In the genomic region with DNA sequence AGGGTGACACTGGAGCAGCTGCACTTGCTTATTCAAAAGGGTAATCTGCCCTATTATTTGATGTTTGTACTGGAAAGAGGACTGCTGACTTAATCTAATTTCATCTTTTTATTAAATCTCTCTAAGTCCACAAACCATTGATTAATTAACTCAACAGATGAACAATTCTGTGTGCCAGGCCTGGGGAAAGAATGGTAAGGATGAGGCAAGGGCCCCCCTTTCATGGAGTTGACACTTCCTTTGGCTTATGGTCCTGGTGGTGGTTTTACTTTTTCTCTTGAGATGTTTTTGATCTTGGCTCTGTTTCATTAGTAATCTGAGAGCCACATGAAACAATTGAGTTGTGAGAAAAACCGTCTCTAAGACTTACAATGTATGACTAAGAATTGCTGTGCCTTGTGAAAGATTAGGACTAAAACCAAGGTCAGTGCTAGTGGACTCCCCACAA, we compare ENCODE assay signal across 14 cellular contexts. TPM values are rescaled to one million over a fixed set of nuclear protein-coding genes. Genes with fewer than 3 reads are reported as not detected.
DNase-seq lines count a peak whose midpoint lies in the region; ATAC-seq, FAIRE-seq and TF ChIP-seq lines count a peak whose summit lies in the region.
"Had no signal": no experiment of that assay in that cellular context is flagged by ENCODE, and none has a peak within 500 bp of the region (broad histone marks: within the 10 kb centered on the region; RNA-seq: fewer than 3 reads in every experiment).

No MANE protein-coding gene starts in this region.

- DNase-seq in BE2C (peak; percentile 35), K562 (ENCODE audit: extremely low read depth in 1 of 4, low spot score in 3 of 4) (no peak), iris pigment epithelial cell (ENCODE audit: low read depth) (peak; percentile 93), HK-2 (ENCODE audit: unreplicated experiment) (no peak), SW480 (ENCODE audit: low spot score) (no peak), MV-4-11 (lab: John Stamatoyannopoulos, UW) (no peak)
- DNase-seq: adrenal gland, DMS53, islet precursor cell, NCI-H1048, ovary, testis had no signal

- no peaks in the 10 kb centered on the region for H3K9me2 ChIP-seq in Loucy (replicated peaks; ENCODE audit: low read depth, low read length)

- no TSS peak for BruUV-seq in K562 (replicated peaks; lab: Mats Ljungman, UMichigan)

- no peak for TF ChIP-seq POLR2A in K562 (conservative IDR thresholded peaks at IDR 0.05)

- 17% methylated on average over 1 of the region's 1 CpG for WGBS in K562 (ENCODE audit: insufficient coverage, low coverage, missing lambda C conversion rate)

- no peaks in the 10 kb centered on the region for H3K36me3 ChIP-seq in BE2C
- no peaks in the 10 kb centered on the region for H3K36me3 ChIP-seq in Loucy (ENCODE audit: insufficient read depth, low read length)
- H3K36me3 ChIP-seq in K562 (ENCODE audit: control insufficient read depth, insufficient read depth, low read length): no peaks in the 10 kb centered on the region
- H3K36me3 ChIP-seq: adrenal gland, ovary had no signal

- peaks cover 28% of the 10 kb centered on the region for H3K4me1 ChIP-seq in BE2C
- H3K4me1 ChIP-seq in Loucy (ENCODE audit: insufficient read depth, low read length, poor library complexity, severe bottlenecking): peaks cover 49% of the 10 kb centered on the region
- H3K4me1 ChIP-seq in K562 (replicated peaks in 1 of 2; ENCODE audit: control insufficient read depth in 2 of 2, insufficient read depth in 2 of 2, low read length in 2 of 2): peaks cover 12 to 44% of the 10 kb centered on the region in 2 experiments; a peak in 4 of 5 replicates
- H3K4me1 ChIP-seq: testis had no signal

- H3K9ac ChIP-seq in Loucy (ENCODE audit: low read depth, low read length, poor library complexity, severe bottlenecking) (peak overlapping the region; percentile 25), K562 (ENCODE audit: insufficient read depth in 1 of 2, low read depth in 2 of 2, low read length in 2 of 2) (no peak overlapping the region)

- H2AFZ ChIP-seq in Loucy (ENCODE audit: low read length) (no peak overlapping the region), K562 (ENCODE audit: low read depth, low read length) (no peak overlapping the region)

- TF ChIP-seq CTCF in BE2C (IDR thresholded peaks at IDR 0.05; ENCODE audit: low read depth, low read length): no peak
- no peak for TF ChIP-seq CTCF in Loucy (conservative IDR thresholded peaks at IDR 0.05; ENCODE audit: low read length)
- no peak for TF ChIP-seq CTCF in K562 (IDR thresholded peaks at IDR 0.05 in 2 of 3, conservative IDR thresholded peaks at IDR 0.05 in 1 of 3; ENCODE audit: insufficient read depth in 2 of 3, low read depth in 1 of 3, low read length in 3 of 3)

- H3K79me2 ChIP-seq in Loucy (ENCODE audit: insufficient read depth, low read length) (peaks cover 90% of the 10 kb centered on the region), K562 (ENCODE audit: control insufficient read depth, insufficient read depth, low read length) (peaks cover 28% of the 10 kb centered on the region; the same call in 2 of the 3 replicates)

- H3K9me1 ChIP-seq in K562 (ENCODE audit: control insufficient read depth, insufficient read depth, low read length): no peaks in the 10 kb centered on the region

- H3K4me2 ChIP-seq in Loucy (ENCODE audit: low read depth, low read length, poor library complexity, severe bottlenecking) (peak overlapping the region; percentile 68), K562 (ENCODE audit: insufficient read depth, low read length) (no peak overlapping the region)

- H3K27me3 ChIP-seq in BE2C: no peaks in the 10 kb centered on the region
- H3K27me3 ChIP-seq in Loucy (ENCODE audit: insufficient read depth, low read length, poor library complexity, severe bottlenecking): no peaks in the 10 kb centered on the region
- no peaks in the 10 kb centered on the region for H3K27me3 ChIP-seq in K562 (ENCODE audit: control insufficient read depth in 2 of 2, insufficient read depth in 2 of 2, low read length in 2 of 2)
- H3K27me3 ChIP-seq: adrenal gland, ovary, testis had no signal

- H3K9me3 ChIP-seq in BE2C (no peaks in the 10 kb centered on the region), Loucy (ENCODE audit: insufficient read depth, low read depth, low read length) (no peaks in the 10 kb centered on the region), K562 (replicated peaks; ENCODE audit: control insufficient read depth, insufficient read depth, low read depth, low read length) (no peaks in the 10 kb centered on the region)
- H3K9me3 ChIP-seq: adrenal gland, ovary, testis had no signal

- TF ChIP-seq RAD21 in K562 (CRISPR knock-in tag; conservative IDR thresholded peaks at IDR 0.05 in 1 of 2, IDR thresholded peaks at IDR 0.05 in 1 of 2): no peak

- no peak for TF ChIP-seq EP300 in K562 (IDR thresholded peaks at IDR 0.05; ENCODE audit: low read length)

- no peaks in the 10 kb centered on the region; the same call in 1 of the 2 replicates for H3F3A ChIP-seq in Loucy (ENCODE audit: low read depth)

- intact Hi-C loops in K562 (cut with micrococcal nuclease): no loop called here

- H4K20me1 ChIP-seq in Loucy (ENCODE audit: insufficient read depth, low read length, poor library complexity, severe bottlenecking) (peaks cover 16% of the 10 kb centered on the region), K562 (replicated peaks; ENCODE audit: control insufficient read depth, insufficient read depth, low read length) (no peaks in the 10 kb centered on the region; the same call in 1 of the 2 replicates)

- no peak for ATAC-seq in K562
- ATAC-seq in HG03457 (IDR thresholded peaks at IDR 0.05; ENCODE audit: unreplicated experiment): no peak

- in situ Hi-C loops in K562 (cut with MboI): no loop called here

- H3K4me3 ChIP-seq in BE2C (ENCODE audit: low read depth, low read length) (no peak overlapping the region), Loucy (ENCODE audit: low read length, poor library complexity, severe bottlenecking) (peak overlapping the region; percentile 43), K562 (no peak overlapping the region)
- H3K4me3 ChIP-seq: adrenal gland, ovary, testis had no signal

- no peak for FAIRE-seq in K562 (lab: Jason Lieb, UNC)

- CTCF ChIA-PET in K562 (lab: Yijun Ruan, JAX; ENCODE audit: low intra/inter-chr PET ratio): no interaction called here

- POLR2A ChIA-PET in K562 (lab: Yijun Ruan, JAX): no interaction called here

- no peak overlapping the region for H3K27ac ChIP-seq in K562 (ENCODE audit: extremely low read depth, low read depth, low read length)
- H3K27ac ChIP-seq: ovary, testis had no signal

TF ChIP-seq in K562, 482 proteins besides CTCF, POLR2A, EP300 and RAD21:
- no peak for TF ChIP-seq RUNX1 (IDR thresholded peaks at IDR 0.05; ENCODE audit: low read depth)
- TF ChIP-seq, protein P1, sequence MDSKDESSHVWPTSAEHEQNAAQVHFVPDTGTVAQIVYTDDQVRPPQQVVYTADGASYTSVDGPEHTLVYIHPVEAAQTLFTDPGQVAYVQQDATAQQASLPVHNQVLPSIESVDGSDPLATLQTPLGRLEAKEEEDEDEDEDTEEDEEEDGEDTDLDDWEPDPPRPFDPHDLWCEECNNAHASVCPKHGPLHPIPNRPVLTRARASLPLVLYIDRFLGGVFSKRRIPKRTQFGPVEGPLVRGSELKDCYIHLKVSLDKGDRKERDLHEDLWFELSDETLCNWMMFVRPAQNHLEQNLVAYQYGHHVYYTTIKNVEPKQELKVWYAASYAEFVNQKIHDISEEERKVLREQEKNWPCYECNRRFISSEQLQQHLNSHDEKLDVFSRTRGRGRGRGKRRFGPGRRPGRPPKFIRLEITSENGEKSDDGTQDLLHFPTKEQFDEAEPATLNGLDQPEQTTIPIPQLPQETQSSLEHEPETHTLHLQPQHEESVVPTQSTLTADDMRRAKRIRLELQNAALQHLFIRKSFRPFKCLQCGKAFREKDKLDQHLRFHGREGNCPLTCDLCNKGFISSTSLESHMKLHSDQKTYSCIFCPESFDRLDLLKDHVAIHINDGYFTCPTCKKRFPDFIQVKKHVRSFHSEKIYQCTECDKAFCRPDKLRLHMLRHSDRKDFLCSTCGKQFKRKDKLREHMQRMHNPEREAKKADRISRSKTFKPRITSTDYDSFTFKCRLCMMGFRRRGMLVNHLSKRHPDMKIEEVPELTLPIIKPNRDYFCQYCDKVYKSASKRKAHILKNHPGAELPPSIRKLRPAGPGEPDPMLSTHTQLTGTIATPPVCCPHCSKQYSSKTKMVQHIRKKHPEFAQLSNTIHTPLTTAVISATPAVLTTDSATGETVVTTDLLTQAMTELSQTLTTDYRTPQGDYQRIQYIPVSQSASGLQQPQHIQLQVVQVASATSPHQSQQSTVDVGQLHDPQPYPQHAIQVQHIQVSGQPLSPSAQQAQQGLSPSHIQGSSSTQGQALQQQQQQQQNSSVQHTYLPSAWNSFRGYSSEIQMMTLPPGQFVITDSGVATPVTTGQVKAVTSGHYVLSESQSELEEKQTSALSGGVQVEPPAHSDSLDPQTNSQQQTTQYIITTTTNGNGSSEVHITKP (IDR thresholded peaks at IDR 0.05; ENCODE audit: partially characterized antibody): peak; percentile 19
- no peak for TF ChIP-seq EWSR1 (IDR thresholded peaks at IDR 0.05; ENCODE audit: borderline replicate concordance, low read depth, partially characterized antibody)
- no peak for TF ChIP-seq MCM5 (IDR thresholded peaks at IDR 0.05; ENCODE audit: low read depth)

RNA-seq across cellular contexts. Expression of gene EVL, which starts 52.7 kb away (rescaled TPM):
- 190 TPM for polyA plus RNA-seq in BE2C (2012; ENCODE audit: insufficient read depth, insufficient read length, low read depth)
- 128 and 200 TPM in 2 replicates for total RNA-seq in K562 (2011; cell fraction: chromatin; rRNA removed; ENCODE audit: low replicate concordance)
- total RNA-seq in K562 (2011; cell fraction: nucleolus; rRNA removed): 79.5 and 87.4 TPM in 2 replicates
- 91.0 and 118 TPM in 2 replicates for total RNA-seq in K562 (2011; cell fraction: nucleoplasm; rRNA removed)
- total RNA-seq in K562 (2014; rRNA removed) (23.9 and 26.3 TPM in 2 replicates), K562 (2014; rRNA removed; fragmentation: Illumina TruSeq; extraction: Trizol) (15.6 and 17.6 TPM in 2 replicates), K562 (2015; rRNA removed; fragmentation: Illumina TruSeq; extraction: Trizol) (18.2 and 18.6 TPM in 2 replicates), K562 (2021) (39.3 and 43.4 TPM in 2 replicates)
- polyA plus RNA-seq in K562 (2011; rRNA removed) (29.4 and 30.4 TPM in 2 replicates), K562 (2014; fragmentation: Illumina TruSeq; extraction: Trizol) (35.0 and 36.1 TPM in 2 replicates), K562 (2014; fragmentation: Nextera tagmentation; extraction: Ambion mirVana) (1 to 10 TPM; 2.9 to 4.0 TPM), K562 (2014; rRNA removed) (28.9 and 30.8 TPM in 2 replicates)
- 24.7 and 27.8 TPM in 2 replicates for polyA plus RNA-seq in K562 (2011; cell fraction: cytosol; rRNA removed)
- polyA plus RNA-seq in K562 (2011; cell fraction: nucleus; rRNA removed): 87.8 and 114 TPM in 2 replicates
- 33.0 and 36.9 TPM in 2 replicates for polyA plus RNA-seq in K562 (2012)
- polyA minus RNA-seq in K562 (2011; rRNA and poly(A)+ RNA removed): 23.0 and 23.4 TPM in 2 replicates
- polyA minus RNA-seq in K562 (2011; cell fraction: cytosol; rRNA and poly(A)+ RNA removed): 16.3 and 18.9 TPM in 2 replicates
- 28.1 and 31.0 TPM in 2 replicates for polyA minus RNA-seq in K562 (2011; cell fraction: nucleus; rRNA and poly(A)+ RNA removed)

Comparison
In these comparisons a context has a peak if more than half of its experiments do, and no peak if none do; other contexts are left out.
1. DNase-seq: peak in BE2C (single experiment) and iris pigment epithelial cell (single experiment); none in K562 (0 of 4), HK-2 (single experiment), SW480 (single experiment) and MV-4-11 (single experiment).